ENCODE assay signal across 1 cellular context in genomic region chr17:43578699-43579569, GRCh38.
TF ChIP-seq lines count a peak whose summit lies in the region.

No MANE protein-coding gene starts in this region.

TF ChIP-seq in K562, 482 proteins besides CTCF, POLR2A, EP300 and RAD21:
- TF ChIP-seq ZFP36 (IDR thresholded peaks at IDR 0.05; ENCODE audit: low read depth, low read length, partially characterized antibody) (peak; percentile 66), HDGF (IDR thresholded peaks at IDR 0.05) (no peak), MTA3 (IDR thresholded peaks at IDR 0.05; ENCODE audit: borderline replicate concordance) (no peak), C11orf30 (IDR thresholded peaks at IDR 0.05; ENCODE audit: low read depth) (no peak), MLLT1 (IDR thresholded peaks at IDR 0.05) (no peak), ZNF551 (CRISPR knock-in tag; IDR thresholded peaks at IDR 0.05) (no peak)
TF ChIP-seq in K562: peak in this region for 1.
